ENCODE assay signal across 20 cellular contexts in genomic region chr14:96217381-96217913, GRCh38. TPM values are rescaled to one million over a fixed set of nuclear protein-coding genes. Genes with fewer than 3 reads are reported as not detected.
DNase-seq lines count a peak whose midpoint lies in the region; ATAC-seq and TF ChIP-seq lines count a peak whose summit lies in the region.
"Had no signal": no experiment of that assay in that cellular context is flagged by ENCODE, and none has a peak within 500 bp of the region (broad histone marks: within the 10 kb centered on the region; RNA-seq: fewer than 3 reads in every experiment).

No MANE protein-coding gene starts in this region.

- H4K20me1 ChIP-seq in GM23338 (replicated peaks; ENCODE audit: insufficient read depth), result no peaks in the 10 kb centered on the region
- H4K20me1 ChIP-seq: BLaER1 had no signal

- H3K27me3 Mint-ChIP-seq in GM23338 (ENCODE audit: insufficient read depth, low read depth, poor library complexity), result peaks cover 5% of the 10 kb centered on the region

- H3K27me3 ChIP-seq in BE2C, result no peaks in the 10 kb centered on the region
- H3K27me3 ChIP-seq in heart right ventricle, result peaks cover 0 to 20% (median 5%) of the 10 kb centered on the region in 7 donors
- no peaks in the 10 kb centered on the region for H3K27me3 ChIP-seq in GM23338 (ENCODE audit: insufficient read depth)
- H3K27me3 ChIP-seq: BLaER1, Peyer's patch had no signal

- H2AFZ ChIP-seq in GM23338, result no peak overlapping the region

- TF ChIP-seq CTCF in BE2C (IDR thresholded peaks at IDR 0.05; ENCODE audit: low read depth, low read length) (no peak), heart right ventricle (IDR thresholded peaks at IDR 0.05) (no peak), GM23338 (conservative IDR thresholded peaks at IDR 0.05; ENCODE audit: low read depth in 2 of 2) (no peak)

- no peak overlapping the region for H3K27ac ChIP-seq in heart right ventricle
- H3K27ac ChIP-seq in GM23338 (ENCODE audit: low read depth), result no peak overlapping the region
- H3K27ac ChIP-seq: BLaER1, Peyer's patch had no signal

- H3K9me3 ChIP-seq in BE2C, result no peaks in the 10 kb centered on the region
- H3K9me3 ChIP-seq in heart right ventricle, result peaks cover 0 to 4% (median 0%) of the 10 kb centered on the region in 11 donors
- H3K9me3 ChIP-seq: Peyer's patch had no signal

- intact Hi-C loops in heart right ventricle (cut with DNase I), result no loop called here

- H3K36me3 ChIP-seq in BE2C (no peaks in the 10 kb centered on the region), heart right ventricle (no peaks in the 10 kb centered on the region), GM23338 (ENCODE audit: insufficient read depth) (no peaks in the 10 kb centered on the region)
- H3K36me3 ChIP-seq: BLaER1, Peyer's patch had no signal

- H3K36me3 Mint-ChIP-seq in GM23338 (ENCODE audit: low read depth), result peaks cover 4% of the 10 kb centered on the region; the same call in 1 of the 3 replicates

- no peaks in the 10 kb centered on the region for H3K4me1 Mint-ChIP-seq in GM23338
- H3K4me1 Mint-ChIP-seq: CD4-positive, alpha-beta memory T cell had no signal

- no peak for ATAC-seq in heart right ventricle
- no peak for ATAC-seq in GM23338

- H3K27ac Mint-ChIP-seq in GM23338, result no peak overlapping the region
- H3K27ac Mint-ChIP-seq: CD4-positive, alpha-beta memory T cell; H9 had no signal

- H3K4me3 Mint-ChIP-seq in GM23338, result no peak overlapping the region
- H3K4me3 Mint-ChIP-seq: CD4-positive, alpha-beta memory T cell; H9 had no signal

- H3F3A ChIP-seq in GM23338 (replicated peaks; ENCODE audit: low read depth), result no peaks in the 10 kb centered on the region

- no peak overlapping the region for H3K4me2 ChIP-seq in GM23338
- H3K4me2 ChIP-seq: BLaER1 had no signal

- WGBS in heart right ventricle, 2 donors, result 69 to 82% methylated on average over 8 of the region's 8 CpGs

- DNase-seq in DMS53 (lab: John Stamatoyannopoulos, UW), result peak; percentile 27
- no peak for DNase-seq in DMS53 treated with DMSO at 0.1 percent for 48 hours (lab: John Stamatoyannopoulos, UW; ENCODE audit: unreplicated experiment)
- DNase-seq in BE2C, result peak; percentile 65
- DNase-seq in NCI-H748 treated with DMSO at 0.1 percent for 48 hours (lab: John Stamatoyannopoulos, UW), result peak; percentile 42
- peak; percentile 50 for DNase-seq in myocyte (ENCODE audit: low read depth)
- no peak for DNase-seq in heart right ventricle
- no peak for DNase-seq in GM23338 (ENCODE audit: low spot score)
- DNase-seq in HT-29 (ENCODE audit: low spot score), result no peak
- DNase-seq: 8988T; CD4-positive, alpha-beta memory T cell; DND-41; H9; NCI-H1436; NCI-H1930; Peyer's patch; SIG-M5 had no signal

- no peaks in the 10 kb centered on the region for H3K79me2 ChIP-seq in GM23338 (replicated peaks; ENCODE audit: insufficient read depth)

- peaks cover 20% of the 10 kb centered on the region for H3K4me1 ChIP-seq in BE2C
- H3K4me1 ChIP-seq in heart right ventricle, result no peaks in the 10 kb centered on the region
- no peaks in the 10 kb centered on the region for H3K4me1 ChIP-seq in GM23338 (ENCODE audit: insufficient read depth)

- no peaks in the 10 kb centered on the region for H3K9me2 ChIP-seq in GM23338 (ENCODE audit: insufficient read depth)

- H3K9me3 Mint-ChIP-seq in GM23338, result peaks cover under 1% of the 10 kb centered on the region; the same call in 1 of the 3 replicates

- no peak overlapping the region for H3K4me3 ChIP-seq in BE2C (ENCODE audit: low read depth, low read length)
- no peak overlapping the region for H3K4me3 ChIP-seq in heart right ventricle
- no peak overlapping the region for H3K4me3 ChIP-seq in GM23338
- H3K4me3 ChIP-seq: BLaER1, Peyer's patch had no signal

TF ChIP-seq in GM23338, 12 proteins besides CTCF, POLR2A, EP300 and RAD21 (continues in another document):
- TF ChIP-seq NANOG (IDR thresholded peaks at IDR 0.05; ENCODE audit: borderline replicate concordance), result no peak
- TF ChIP-seq ZNF331 (CRISPR knock-in tag; IDR thresholded peaks at IDR 0.05; ENCODE audit: low read depth), result no peak
- TF ChIP-seq CREB1 (CRISPR knock-in tag; IDR thresholded peaks at IDR 0.05; ENCODE audit: low read depth), result no peak
- TF ChIP-seq EZH2 (IDR thresholded peaks at IDR 0.05; ENCODE audit: low read depth, unreplicated experiment), result no peak
- TF ChIP-seq STAT1 (IDR thresholded peaks at IDR 0.05; ENCODE audit: unreplicated experiment), result no peak
- TF ChIP-seq, protein P1, sequence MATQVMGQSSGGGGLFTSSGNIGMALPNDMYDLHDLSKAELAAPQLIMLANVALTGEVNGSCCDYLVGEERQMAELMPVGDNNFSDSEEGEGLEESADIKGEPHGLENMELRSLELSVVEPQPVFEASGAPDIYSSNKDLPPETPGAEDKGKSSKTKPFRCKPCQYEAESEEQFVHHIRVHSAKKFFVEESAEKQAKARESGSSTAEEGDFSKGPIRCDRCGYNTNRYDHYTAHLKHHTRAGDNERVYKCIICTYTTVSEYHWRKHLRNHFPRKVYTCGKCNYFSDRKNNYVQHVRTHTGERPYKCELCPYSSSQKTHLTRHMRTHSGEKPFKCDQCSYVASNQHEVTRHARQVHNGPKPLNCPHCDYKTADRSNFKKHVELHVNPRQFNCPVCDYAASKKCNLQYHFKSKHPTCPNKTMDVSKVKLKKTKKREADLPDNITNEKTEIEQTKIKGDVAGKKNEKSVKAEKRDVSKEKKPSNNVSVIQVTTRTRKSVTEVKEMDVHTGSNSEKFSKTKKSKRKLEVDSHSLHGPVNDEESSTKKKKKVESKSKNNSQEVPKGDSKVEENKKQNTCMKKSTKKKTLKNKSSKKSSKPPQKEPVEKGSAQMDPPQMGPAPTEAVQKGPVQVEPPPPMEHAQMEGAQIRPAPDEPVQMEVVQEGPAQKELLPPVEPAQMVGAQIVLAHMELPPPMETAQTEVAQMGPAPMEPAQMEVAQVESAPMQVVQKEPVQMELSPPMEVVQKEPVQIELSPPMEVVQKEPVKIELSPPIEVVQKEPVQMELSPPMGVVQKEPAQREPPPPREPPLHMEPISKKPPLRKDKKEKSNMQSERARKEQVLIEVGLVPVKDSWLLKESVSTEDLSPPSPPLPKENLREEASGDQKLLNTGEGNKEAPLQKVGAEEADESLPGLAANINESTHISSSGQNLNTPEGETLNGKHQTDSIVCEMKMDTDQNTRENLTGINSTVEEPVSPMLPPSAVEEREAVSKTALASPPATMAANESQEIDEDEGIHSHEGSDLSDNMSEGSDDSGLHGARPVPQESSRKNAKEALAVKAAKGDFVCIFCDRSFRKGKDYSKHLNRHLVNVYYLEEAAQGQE (IDR thresholded peaks at IDR 0.05; ENCODE audit: unreplicated experiment), result no peak
- TF ChIP-seq POLR2AphosphoS5 (IDR thresholded peaks at IDR 0.05; ENCODE audit: low read depth), result no peak

RNA-seq across cellular contexts. Expression of gene BDKRB2, which starts 12.8 kb away (rescaled TPM):
- polyA plus RNA-seq in BE2C (2012; ENCODE audit: insufficient read depth, insufficient read length, low read depth), result 2.4 TPM
- 0.19 and 0.26 TPM in 2 replicates for total RNA-seq in myocyte
- 0.23 TPM for polyA plus RNA-seq in myocyte (2012)
- total RNA-seq in heart right ventricle, result 1 to 10 TPM in 3 of 10 donors, under 1 TPM in 7; 0.19 to 3.6 (median 0.64) TPM
- under 1 TPM; 0.58 to 0.59 TPM for polyA plus RNA-seq in heart right ventricle
- 0.14 and 0.54 TPM in 2 replicates for total RNA-seq in GM23338 (2014; rRNA removed; shearing (Covaris generic))
- 0.07 and 0.21 TPM in 2 replicates for polyA plus RNA-seq in GM23338 (2016; fragmentation: Nextera tagmentation; extraction: Ambion mirVana)
- total RNA-seq in HT-29 (2014; rRNA removed; shearing (Covaris generic)), result 0.05 TPM in 1 of 2 replicates, not detected in the other
- total RNA-seq: CD4-positive, alpha-beta memory T cell; G401; NCI-H460; T-helper 1 cell treated with Interleukin-12 subunit alpha and Interleukin-12 subunit beta and Interleukin-4 antibody, amounts not matched to agents 30 ng/mL and 1 ng/mL, for 36 hours had no signal
- polyA plus RNA-seq: CD4-positive, alpha-beta memory T cell had no signal

RNA-seq across cellular contexts. Expression of gene BDKRB1, which starts 38.6 kb away (rescaled TPM):
- polyA plus RNA-seq in BE2C (2012; ENCODE audit: insufficient read depth, insufficient read length, low read depth), result 0.54 TPM
- 0.08 TPM in 1 of 2 replicates, not detected in the other for total RNA-seq in myocyte
- 0.23 TPM for polyA plus RNA-seq in myocyte (2012)
- under 1 TPM in 2 of 10 donors, not detected in 8; 0.39 to 0.66 TPM for total RNA-seq in heart right ventricle
- polyA plus RNA-seq in heart right ventricle, result under 1 TPM in 1 of 2 donors, not detected in 1; 0.09 TPM
- not detected in 2 replicates for total RNA-seq in GM23338 (2014; rRNA removed; shearing (Covaris generic))
- not detected in 2 replicates for polyA plus RNA-seq in GM23338 (2016; fragmentation: Nextera tagmentation; extraction: Ambion mirVana)
- not detected in 2 replicates for total RNA-seq in HT-29 (2014; rRNA removed; shearing (Covaris generic))
- total RNA-seq: CD4-positive, alpha-beta memory T cell; G401; H9; NCI-H460; T-helper 1 cell treated with Interleukin-12 subunit alpha and Interleukin-12 subunit beta and Interleukin-4 antibody, amounts not matched to agents 30 ng/mL and 1 ng/mL, for 36 hours had no signal
- polyA plus RNA-seq: CD4-positive, alpha-beta memory T cell had no signal

Comparison
In these comparisons a context has a peak if more than half of its experiments do, and no peak if none do; other contexts are left out.
1. DNase-seq: peak in DMS53 (single experiment), BE2C (single experiment), NCI-H748 treated with DMSO at 0.1 percent for 48 hours (single experiment) and myocyte (single experiment); none in DMS53 treated with DMSO at 0.1 percent for 48 hours (single experiment), heart right ventricle (0 of 2), GM23338 (single experiment) and HT-29 (single experiment).